29 cellular contexts compared by ENCODE assay signal in the genomic region with DNA sequence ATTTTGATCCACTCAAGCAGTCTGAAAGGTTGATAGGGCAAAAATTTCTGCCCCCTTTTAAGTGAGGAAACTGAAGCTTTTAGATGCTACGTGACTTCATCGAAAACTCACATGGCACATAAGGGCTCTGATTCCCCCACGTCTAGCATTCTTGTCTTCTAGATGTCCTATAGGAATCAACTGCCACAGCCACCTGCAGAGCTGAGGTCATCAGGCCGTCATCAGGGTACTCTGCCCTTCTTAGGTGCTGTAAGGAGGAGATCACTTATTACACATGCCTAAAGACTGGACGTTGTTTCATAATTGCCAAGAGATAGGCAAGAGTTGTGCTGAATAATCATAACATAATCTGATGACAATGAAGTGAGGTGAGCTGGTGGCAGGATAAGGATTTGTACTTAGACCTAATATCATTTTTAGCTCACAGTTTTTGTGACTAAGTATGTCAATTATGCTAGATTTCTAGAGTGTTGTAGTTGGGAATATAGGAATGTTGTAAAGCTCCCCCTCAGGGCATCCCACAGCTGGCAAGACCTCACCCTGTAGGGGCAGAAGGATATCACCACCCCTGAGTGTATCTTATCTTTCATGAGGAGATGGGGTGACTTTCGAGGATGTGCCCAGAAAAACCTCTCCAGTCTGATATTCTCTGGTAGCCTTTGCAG.
"Had no signal": no experiment of that assay in that cellular context is flagged by ENCODE, and none has a peak within 500 bp of the region (broad histone marks: within the 10 kb centered on the region; RNA-seq: fewer than 3 reads in every experiment).

No MANE protein-coding gene starts in this region.

- H3K36me3 Mint-ChIP-seq: naive thymus-derived CD4-positive, alpha-beta T cell; neural progenitor cell had no signal

- H3K9me3 Mint-ChIP-seq: endodermal cell, neural progenitor cell had no signal

- FAIRE-seq: keratinocyte had no signal

- H3K4me3 Mint-ChIP-seq: dendritic cell treated with granulocyte-macrophage colony-stimulating factor and Interleukin-4, amounts not matched to agents 40 ng/mL and 50 ng/mL, for 4 days; endodermal cell; naive thymus-derived CD4-positive, alpha-beta T cell; nephron; neural progenitor cell; stimulated activated naive CD8-positive, alpha-beta T cell treated with anti-CD3 and anti-CD28 coated beads, Interleukin-15, amount 100 ng/mL, for 72 hours had no signal

- H3K4me1 ChIP-seq: gastrocnemius medialis, left lung, parathyroid adenoma, prostate gland, right atrium auricular region, suprapubic skin, transverse colon, vagina had no signal

- H3K9ac ChIP-seq: neural progenitor cell, parathyroid adenoma had no signal

- H3K27ac ChIP-seq: epithelial cell of prostate, gastrocnemius medialis, left lung, neural progenitor cell, parathyroid adenoma, prostate gland, right atrium auricular region, suprapubic skin, transverse colon, vagina had no signal

- H3K27me3 Mint-ChIP-seq: dendritic cell treated with granulocyte-macrophage colony-stimulating factor and Interleukin-4, amounts not matched to agents 40 ng/mL and 50 ng/mL, for 4 days; naive thymus-derived CD4-positive, alpha-beta T cell; stimulated activated naive CD8-positive, alpha-beta T cell treated with anti-CD3 and anti-CD28 coated beads, Interleukin-15, amount 100 ng/mL, for 72 hours had no signal

- H3K4me3 ChIP-seq: gastrocnemius medialis, left lung, neural progenitor cell, prostate gland, right atrium auricular region, smooth muscle cell, suprapubic skin, transverse colon, vagina had no signal

- H3K4me2 ChIP-seq: neural progenitor cell, smooth muscle cell had no signal

- H3K27me3 ChIP-seq: gastrocnemius medialis, left lung, neural progenitor cell, right atrium auricular region, suprapubic skin, transverse colon, vagina had no signal

- H2AFZ ChIP-seq: neural progenitor cell, parathyroid adenoma had no signal

- ATAC-seq: esophagus mucosa; gastrocnemius medialis; left lung; naive thymus-derived CD4-positive, alpha-beta T cell; sciatic nerve; stimulated activated naive CD8-positive, alpha-beta T cell treated with anti-CD3 and anti-CD28 coated beads, Interleukin-15, amount 100 ng/mL, for 72 hours had no signal

- DNase-seq: effector CD8-positive, alpha-beta T cell; endodermal cell; foreskin fibroblast; gastrocnemius medialis; head of caudate nucleus; left lung; mesendoderm; midbrain; naive thymus-derived CD4-positive, alpha-beta T cell; stimulated activated CD4-positive, alpha-beta T cell treated with anti-CD3 and anti-CD28 coated beads, Interleukin-12 subunit alpha, Interleukin-12 subunit beta, amount 100 ng/mL, for 4 hours; stimulated activated CD4-positive, alpha-beta T cell treated with anti-CD3 and anti-CD28 coated beads, Interleukin-1b, Interleukin-23, amount 100 ng/mL, for 48 hours; stimulated activated CD4-positive, alpha-beta T cell treated with anti-CD3 and anti-CD28 coated beads, Interleukin-4, amount 100 ng/mL, for 1 hour; stimulated activated CD8-positive, alpha-beta memory T cell treated with anti-CD3 and anti-CD28 coated beads, Interleukin-4, amount 100 ng/mL, for 48 hours; stimulated activated naive CD4-positive, alpha-beta T cell; stimulated activated naive CD8-positive, alpha-beta T cell treated with anti-CD3 and anti-CD28 coated beads, Interleukin-15, amount 100 ng/mL, for 72 hours; transverse colon had no signal

- H3K27ac Mint-ChIP-seq: dendritic cell treated with granulocyte-macrophage colony-stimulating factor and Interleukin-4, amounts not matched to agents 40 ng/mL and 50 ng/mL, for 4 days; endodermal cell; naive thymus-derived CD4-positive, alpha-beta T cell; nephron; neural progenitor cell; stimulated activated naive CD8-positive, alpha-beta T cell treated with anti-CD3 and anti-CD28 coated beads, Interleukin-15, amount 100 ng/mL, for 72 hours had no signal

- H3K9me3 ChIP-seq: gastrocnemius medialis, prostate gland, right atrium auricular region, suprapubic skin, transverse colon, vagina had no signal

- H3K4me1 Mint-ChIP-seq: nephron; stimulated activated naive CD8-positive, alpha-beta T cell treated with anti-CD3 and anti-CD28 coated beads, Interleukin-15, amount 100 ng/mL, for 72 hours had no signal

- H3K79me2 ChIP-seq: parathyroid adenoma had no signal

- H3K36me3 ChIP-seq: gastrocnemius medialis, left lung, neural progenitor cell, prostate gland, right atrium auricular region, suprapubic skin, transverse colon, vagina had no signal
